In the genomic region with DNA sequence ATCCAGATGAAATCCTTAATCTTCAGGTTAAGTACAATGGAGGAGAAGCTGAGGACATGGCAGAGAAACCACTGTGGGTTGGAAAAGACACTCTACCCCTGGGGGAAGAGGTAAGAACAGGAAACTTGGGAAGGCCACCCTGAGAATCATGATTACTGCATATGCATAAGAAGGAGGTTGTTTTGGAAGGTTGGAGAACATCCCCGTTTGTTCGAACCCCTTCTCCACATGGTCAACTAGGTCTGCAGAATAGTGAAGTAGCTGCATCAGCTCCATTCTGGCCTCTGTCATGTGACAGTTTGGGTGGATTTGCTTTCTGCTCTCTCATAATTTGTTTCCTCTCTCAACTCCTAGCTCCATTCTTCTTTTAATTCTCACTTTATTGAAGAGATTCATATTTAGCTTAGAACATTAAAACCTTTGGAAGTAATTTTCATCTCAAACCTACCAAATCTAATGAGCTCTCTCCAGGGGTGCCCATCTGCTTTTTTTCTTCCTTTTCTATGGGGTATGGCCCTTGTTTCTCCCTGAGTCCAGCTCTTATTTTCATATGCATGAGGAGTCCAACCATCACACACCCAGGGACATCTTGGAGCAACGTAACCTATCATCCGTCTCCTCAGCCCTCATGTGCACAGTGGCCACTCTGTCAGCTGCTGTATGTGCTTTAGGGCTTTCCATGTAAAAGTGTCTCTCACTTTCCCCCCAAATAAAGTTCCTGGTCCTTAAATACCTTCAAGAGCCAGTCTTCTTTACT, we compare ENCODE assay signal across 23 cellular contexts.
A peak's percentile ranks its signal among the peaks of the same experiment; 100 is the strongest.
DNase-seq lines count a peak whose midpoint lies in the region; ATAC-seq and TF ChIP-seq lines count a peak whose summit lies in the region.
"Had no signal": no experiment of that assay in that cellular context is flagged by ENCODE, and none has a peak within 500 bp of the region (broad histone marks: within the 10 kb centered on the region; RNA-seq: fewer than 3 reads in every experiment).

No MANE protein-coding gene starts in this region.

- H3K27ac Mint-ChIP-seq in activated CD4-positive, alpha-beta T cell treated with anti-CD3 and anti-CD28 coated beads, Interleukin-2, amount 10 ng/mL, durations not matched to agents 24 days and 14 days: no peak overlapping the region
- H3K27ac Mint-ChIP-seq in activated CD4-positive, alpha-beta T cell treated with anti-CD3 and anti-CD28 coated beads for 36 hours: no peak overlapping the region

- peak; percentile 55 for DNase-seq in activated CD4-positive, alpha-beta T cell treated with anti-CD3 and anti-CD28 coated beads, Interleukin-2, amount 10 ng/mL, durations not matched to agents 24 days and 14 days
- no peak for DNase-seq in activated CD4-positive, alpha-beta T cell treated with anti-CD3 and anti-CD28 coated beads for 36 hours
- peak; percentile 60 for DNase-seq in coronary artery (ENCODE audit: low spot score)
- DNase-seq in dedifferentiated amniotic fluid mesenchymal stem cell (ENCODE audit: extremely low spot score): no peak
- no peak for DNase-seq in suprapubic skin (ENCODE audit: low spot score in 2 of 2)
- no peak for DNase-seq in SW 1271 (lab: John Stamatoyannopoulos, UW)
- no peak for DNase-seq in stomach
- DNase-seq: ACHN; BE2C; DMS153; IMR-90; KG1; NCI-H1048; NCI-H1417; NCI-H1694; NCI-H2029 treated with DMSO at 0.1 percent for 48 hours; NCI-H446 treated with DMSO at 0.1 percent for 48 hours; NCI-H526; NCI-H82; NK-92 treated with Interleukin-12 subunit alpha and Interleukin-12 subunit beta, amount 100 ng/mL, for 24 hours; SHP77 treated with DMSO at 0.1 percent for 48 hours had no signal

- H3K9me3 ChIP-seq in Loucy (ENCODE audit: insufficient read depth, low read depth, low read length): no peaks in the 10 kb centered on the region
- no peaks in the 10 kb centered on the region for H3K9me3 ChIP-seq in suprapubic skin
- H3K9me3 ChIP-seq in stomach: no peaks in the 10 kb centered on the region
- H3K9me3 ChIP-seq: BE2C had no signal

- intact Hi-C loops in activated CD4-positive, alpha-beta T cell treated with anti-CD3 and anti-CD28 coated beads, Interleukin-2, amount 10 ng/mL, durations not matched to agents 24 days and 14 days (cut with micrococcal nuclease): no loop called here
- intact Hi-C loops in activated CD4-positive, alpha-beta T cell treated with anti-CD3 and anti-CD28 coated beads for 36 hours (cut with DNase I, micrococcal nuclease): no loop called here
- intact Hi-C loops in stomach (cut with DNase I; ENCODE audit: low total_unique reads): no loop called here

- H3K27ac ChIP-seq in coronary artery (no peak overlapping the region), suprapubic skin (no peak overlapping the region), stomach (no peak overlapping the region)
- H3K27ac ChIP-seq: 22Rv1 had no signal

- H3K27me3 Mint-ChIP-seq in activated CD4-positive, alpha-beta T cell treated with anti-CD3 and anti-CD28 coated beads, Interleukin-2, amount 10 ng/mL, durations not matched to agents 24 days and 14 days: peaks cover 39% of the 10 kb centered on the region
- H3K27me3 Mint-ChIP-seq in activated CD4-positive, alpha-beta T cell treated with anti-CD3 and anti-CD28 coated beads for 36 hours: no peaks in the 10 kb centered on the region

- CTCF ChIA-PET in activated CD4-positive, alpha-beta T cell treated with anti-CD3 and anti-CD28 coated beads for 36 hours (lab: Charles Lee): interaction anchor here (0.6 to 3.2 kb wide), 5 partner anchors 25 to 70 kb away, joined by 3 to 12 read pairs (median 3); no protein-coding TSS in a partner anchor

- H3K9me3 Mint-ChIP-seq in activated CD4-positive, alpha-beta T cell treated with anti-CD3 and anti-CD28 coated beads, Interleukin-2, amount 10 ng/mL, durations not matched to agents 24 days and 14 days: no peaks in the 10 kb centered on the region
- no peaks in the 10 kb centered on the region for H3K9me3 Mint-ChIP-seq in activated CD4-positive, alpha-beta T cell treated with anti-CD3 and anti-CD28 coated beads for 36 hours (ENCODE audit: low read depth)

- H3K36me3 ChIP-seq in Loucy (ENCODE audit: insufficient read depth, low read length) (no peaks in the 10 kb centered on the region), suprapubic skin (no peaks in the 10 kb centered on the region), stomach (no peaks in the 10 kb centered on the region)
- H3K36me3 ChIP-seq: BE2C had no signal

- H3K9me2 ChIP-seq in Loucy (replicated peaks; ENCODE audit: low read depth, low read length): no peaks in the 10 kb centered on the region

- ATAC-seq in activated CD4-positive, alpha-beta T cell treated with anti-CD3 and anti-CD28 coated beads for 36 hours: no peak

- H3K27me3 ChIP-seq in Loucy (ENCODE audit: insufficient read depth, low read length, poor library complexity, severe bottlenecking) (no peaks in the 10 kb centered on the region), suprapubic skin (peaks cover 5% of the 10 kb centered on the region), stomach (peaks cover 0 to 26% (median 0%) of the 10 kb centered on the region in 3 donors)

- no peak overlapping the region for H2AFZ ChIP-seq in Loucy (ENCODE audit: low read length)

- TF ChIP-seq POLR2A in suprapubic skin (IDR thresholded peaks at IDR 0.05) (no peak), stomach (IDR thresholded peaks at IDR 0.05) (no peak)

- no peak overlapping the region for H3K4me3 Mint-ChIP-seq in activated CD4-positive, alpha-beta T cell treated with anti-CD3 and anti-CD28 coated beads, Interleukin-2, amount 10 ng/mL, durations not matched to agents 24 days and 14 days
- H3K4me3 Mint-ChIP-seq in activated CD4-positive, alpha-beta T cell treated with anti-CD3 and anti-CD28 coated beads for 36 hours: no peak overlapping the region

- peaks cover 2% of the 10 kb centered on the region for H3K4me1 Mint-ChIP-seq in activated CD4-positive, alpha-beta T cell treated with anti-CD3 and anti-CD28 coated beads, Interleukin-2, amount 10 ng/mL, durations not matched to agents 24 days and 14 days
- no peaks in the 10 kb centered on the region for H3K4me1 Mint-ChIP-seq in activated CD4-positive, alpha-beta T cell treated with anti-CD3 and anti-CD28 coated beads for 36 hours

- H3K79me2 ChIP-seq in Loucy (ENCODE audit: insufficient read depth, low read length): peaks cover 36% of the 10 kb centered on the region

- H4K20me1 ChIP-seq in Loucy (ENCODE audit: insufficient read depth, low read length, poor library complexity, severe bottlenecking): no peaks in the 10 kb centered on the region

- POLR2A ChIA-PET in activated CD4-positive, alpha-beta T cell treated with anti-CD3 and anti-CD28 coated beads for 36 hours (lab: Charles Lee): no interaction called here

- H3K9ac ChIP-seq in Loucy (ENCODE audit: low read depth, low read length, poor library complexity, severe bottlenecking): peak overlapping the region; percentile 57

- H3F3A ChIP-seq in Loucy (ENCODE audit: low read depth): peaks cover 28% of the 10 kb centered on the region

- peak overlapping the region; percentile 50 for H3K4me2 ChIP-seq in Loucy (ENCODE audit: low read depth, low read length, poor library complexity, severe bottlenecking)

- peaks cover 85% of the 10 kb centered on the region for H3K4me1 ChIP-seq in Loucy (ENCODE audit: insufficient read depth, low read length, poor library complexity, severe bottlenecking)
- H3K4me1 ChIP-seq in suprapubic skin: no peaks in the 10 kb centered on the region
- H3K4me1 ChIP-seq in stomach: no peaks in the 10 kb centered on the region
- H3K4me1 ChIP-seq: BE2C had no signal

- H3K4me3 ChIP-seq in Loucy (ENCODE audit: low read length, poor library complexity, severe bottlenecking) (peak overlapping the region; percentile 37), coronary artery (no peak overlapping the region), suprapubic skin (no peak overlapping the region), stomach (no peak overlapping the region)

- no peaks in the 10 kb centered on the region for H3K36me3 Mint-ChIP-seq in activated CD4-positive, alpha-beta T cell treated with anti-CD3 and anti-CD28 coated beads, Interleukin-2, amount 10 ng/mL, durations not matched to agents 24 days and 14 days (ENCODE audit: low read depth)
- H3K36me3 Mint-ChIP-seq in activated CD4-positive, alpha-beta T cell treated with anti-CD3 and anti-CD28 coated beads for 36 hours (ENCODE audit: low read depth): no peaks in the 10 kb centered on the region

- TF ChIP-seq EP300 in suprapubic skin (IDR thresholded peaks at IDR 0.05) (no peak), stomach (IDR thresholded peaks at IDR 0.05) (no peak)

- TF ChIP-seq CTCF in Loucy (conservative IDR thresholded peaks at IDR 0.05; ENCODE audit: low read length) (no peak), coronary artery (IDR thresholded peaks at IDR 0.05) (no peak), suprapubic skin (IDR thresholded peaks at IDR 0.05) (no peak), stomach (IDR thresholded peaks at IDR 0.05) (no peak)

- 89% methylated on average over 4 of the region's 4 CpGs for WGBS in suprapubic skin
- WGBS in stomach, 5 donors: 87 to 90% (median 87%) methylated on average over 4 of the region's 4 CpGs

Comparison
In these comparisons a context has a peak if more than half of its experiments do, and no peak if none do; other contexts are left out.
1. DNase-seq: peak in activated CD4-positive, alpha-beta T cell treated with anti-CD3 and anti-CD28 coated beads, Interleukin-2, amount 10 ng/mL, durations not matched to agents 24 days and 14 days (single experiment) and coronary artery (single experiment); none in activated CD4-positive, alpha-beta T cell treated with anti-CD3 and anti-CD28 coated beads for 36 hours (single experiment), dedifferentiated amniotic fluid mesenchymal stem cell (single experiment), suprapubic skin (0 of 2), SW 1271 (0 of 2) and stomach (single experiment).